9 cellular contexts compared by ENCODE assay signal in genomic region chr12:28010036-28010435, GRCh38. TPM values are rescaled to one million over a fixed set of nuclear protein-coding genes. Genes with fewer than 3 reads are reported as not detected.
"Had no signal": no experiment of that assay in that cellular context is flagged by ENCODE, and none has a peak within 500 bp of the region (broad histone marks: within the 10 kb centered on the region; RNA-seq: fewer than 3 reads in every experiment).

No MANE protein-coding gene starts in this region.

- H3K27ac ChIP-seq: HL-60 had no signal

- H2AFZ ChIP-seq: GM23338 had no signal

- H3K9me3 Mint-ChIP-seq: GM23338 had no signal

- H3K4me3 Mint-ChIP-seq: GM23338, H9, HFFc6, IgD-negative memory B cell had no signal

- H3K27ac Mint-ChIP-seq: GM23338, H9, HFFc6, IgD-negative memory B cell had no signal

- H3K36me3 Mint-ChIP-seq: IgD-negative memory B cell had no signal

- ATAC-seq: GM23338, HCT116 had no signal

- FAIRE-seq: H1, H54 had no signal

- H3K4me1 Mint-ChIP-seq: GM23338, H9, IgD-negative memory B cell had no signal

- H3K4me2 ChIP-seq: GM23338 had no signal

- H3K4me3 ChIP-seq: GM23338 had no signal

- DNase-seq: H9, HFFc6, KG1 had no signal

RNA-seq across cellular contexts. Expression of gene PTHLH, which starts 37.5 kb away (rescaled TPM):
- total RNA-seq: GM23338, H1 had no signal
- polyA plus RNA-seq: GM23338, IgD-negative memory B cell had no signal
